ENCODE assay signal across 11 cellular contexts in genomic region chr1:94326329-94326728, GRCh38.
DNase-seq lines count a peak whose midpoint lies in the region; ATAC-seq and TF ChIP-seq lines count a peak whose summit lies in the region.
"Had no signal": no experiment of that assay in that cellular context is flagged by ENCODE, and none has a peak within 500 bp of the region (broad histone marks: within the 10 kb centered on the region; RNA-seq: fewer than 3 reads in every experiment).

No MANE protein-coding gene starts in this region.

- peaks cover 53% of the 10 kb centered on the region for H3K4me1 Mint-ChIP-seq in MCF 10A (ENCODE audit: insufficient read depth, unreplicated experiment)
- H3K4me1 Mint-ChIP-seq: central memory CD8-positive, alpha-beta T cell had no signal

- peak overlapping the region; percentile 40 for H3K4me3 Mint-ChIP-seq in MCF 10A (ENCODE audit: unreplicated experiment)
- H3K4me3 Mint-ChIP-seq: central memory CD8-positive, alpha-beta T cell; stimulated activated effector memory CD8-positive, alpha-beta T cell treated with anti-CD3 and anti-CD28 coated beads, Interleukin-12 subunit alpha, Interleukin-12 subunit beta, amount 100 ng/mL, for 72 hours had no signal

- no peak overlapping the region for H3K4me3 ChIP-seq in lung
- no peak overlapping the region for H3K4me3 ChIP-seq in upper lobe of right lung

- 42 to 52% methylated on average over 4 of the region's 4 CpGs for WGBS in lung, 2 donors

- peak; percentile 15 for DNase-seq in NCI-H510A treated with DMSO at 0.1 percent for 48 hours (lab: John Stamatoyannopoulos, UW)
- DNase-seq in NCI-H510A (lab: John Stamatoyannopoulos, UW) = no peak
- no peak for DNase-seq in MCF 10A (ENCODE audit: unreplicated experiment)
- DNase-seq in lung (ENCODE audit: low spot score) = no peak
- no peak for DNase-seq in upper lobe of right lung
- DNase-seq in DMS53 treated with DMSO at 0.1 percent for 48 hours (lab: John Stamatoyannopoulos, UW; ENCODE audit: unreplicated experiment) = no peak
- no peak for DNase-seq in NCI-H1105 (lab: John Stamatoyannopoulos, UW)
- DNase-seq: T-helper 9 cell had no signal

- intact Hi-C loops in MCF 10A (cut with micrococcal nuclease) (loop anchor here (1.0 kb wide), 1 partner anchor 79 kb away; no protein-coding TSS in a partner anchor), upper lobe of right lung (cut with DNase I) (loop anchor here (10.0 kb wide), 1 partner anchor 92 kb away; the partner anchor contains the start of gene ARHGAP29)

- no peaks in the 10 kb centered on the region for H3K9me3 Mint-ChIP-seq in MCF 10A (ENCODE audit: unreplicated experiment)
- H3K9me3 Mint-ChIP-seq: central memory CD8-positive, alpha-beta T cell; stimulated activated effector memory CD8-positive, alpha-beta T cell treated with anti-CD3 and anti-CD28 coated beads, Interleukin-12 subunit alpha, Interleukin-12 subunit beta, amount 100 ng/mL, for 72 hours had no signal

- CTCF ChIA-PET in MCF 10A (lab: Yijun Ruan, JAX) = interaction anchor here (1.2 to 14.2 kb wide), 5 partner anchors 9 to 715 kb away, joined by 3 to 391 read pairs (median 15); no protein-coding TSS in a partner anchor

- H3K36me3 Mint-ChIP-seq in MCF 10A (ENCODE audit: insufficient read depth, unreplicated experiment) = no peaks in the 10 kb centered on the region

- TF ChIP-seq CTCF in MCF 10A (IDR thresholded peaks at IDR 0.05; ENCODE audit: unreplicated experiment) = no peak
- no peak for TF ChIP-seq CTCF in lung (IDR thresholded peaks at IDR 0.05; ENCODE audit: control extremely low read depth, extremely low read depth)
- TF ChIP-seq CTCF in upper lobe of right lung (IDR thresholded peaks at IDR 0.05) = no peak

- POLR2A ChIA-PET in MCF 10A (lab: Yijun Ruan, JAX) = interaction anchor here (0.7 to 5.3 kb wide), 27 partner anchors 9 to 775 kb away, joined by 3 to 62 read pairs (median 5); partner anchors contain the start of genes ARHGAP29 and DNTTIP2

- no TSS peak for BruUV-seq in MCF 10A (replicated peaks; lab: Mats Ljungman, UMichigan)

- H3K27me3 ChIP-seq in lung (ENCODE audit: control insufficient read depth, insufficient read depth) (no peaks in the 10 kb centered on the region), upper lobe of right lung (no peaks in the 10 kb centered on the region)

- H3K27ac ChIP-seq in lung (ENCODE audit: low read depth in 1 of 2, low read length in 1 of 2) (peak overlapping the region; percentile 74 to 75), upper lobe of right lung (peak overlapping the region; percentile 51)

- H3K27ac Mint-ChIP-seq in MCF 10A (ENCODE audit: low read depth, unreplicated experiment) = peak overlapping the region; percentile 86
- H3K27ac Mint-ChIP-seq: stimulated activated effector memory CD8-positive, alpha-beta T cell treated with anti-CD3 and anti-CD28 coated beads, Interleukin-12 subunit alpha, Interleukin-12 subunit beta, amount 100 ng/mL, for 72 hours had no signal

- ATAC-seq in lung (ENCODE audit: insufficient read depth, low FRiP score) (no peak), upper lobe of right lung (no peak), HG03439 (IDR thresholded peaks at IDR 0.05; ENCODE audit: unreplicated experiment) (no peak)
- ATAC-seq: stimulated activated effector memory CD8-positive, alpha-beta T cell treated with anti-CD3 and anti-CD28 coated beads, Interleukin-12 subunit alpha, Interleukin-12 subunit beta, amount 100 ng/mL, for 72 hours had no signal

- H3K9me3 ChIP-seq in lung (ENCODE audit: control insufficient read depth in 2 of 2, insufficient read depth in 1 of 2, low read length in 1 of 2) (no peaks in the 10 kb centered on the region), upper lobe of right lung (no peaks in the 10 kb centered on the region)

- H3K36me3 ChIP-seq in lung (ENCODE audit: control insufficient read depth in 2 of 2, insufficient read depth in 2 of 2, low read length in 2 of 2) (no peaks in the 10 kb centered on the region), upper lobe of right lung (no peaks in the 10 kb centered on the region)

- H3K4me1 ChIP-seq in lung (ENCODE audit: control insufficient read depth in 2 of 2, insufficient read depth in 2 of 2, low read length in 2 of 2) (peaks cover 9 to 16% of the 10 kb centered on the region in 2 donors), upper lobe of right lung (peaks cover 27% of the 10 kb centered on the region)

- H3K27me3 Mint-ChIP-seq in MCF 10A (ENCODE audit: insufficient read depth, unreplicated experiment) = no peaks in the 10 kb centered on the region
